Comparison of ENCODE assay signal across 13 cellular contexts in the genomic region with DNA sequence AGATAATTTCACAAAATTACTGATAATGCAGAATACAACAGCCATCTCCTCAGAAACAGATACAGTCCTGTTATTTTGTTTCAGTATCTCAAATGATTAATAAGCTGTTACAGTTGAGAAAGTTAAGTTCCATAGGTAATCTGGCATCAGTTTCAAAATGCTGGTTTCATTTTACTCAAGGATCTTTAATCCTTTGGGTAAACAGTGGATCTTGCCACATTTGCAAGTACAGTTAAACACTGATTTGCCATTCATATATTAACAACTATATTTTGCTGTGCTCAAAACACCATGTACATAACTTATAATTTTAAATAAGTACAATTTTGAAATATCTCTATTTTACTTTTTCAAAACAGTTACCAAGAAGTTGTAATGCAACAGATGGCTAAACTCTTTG.
"Had no signal": no experiment of that assay in that cellular context is flagged by ENCODE, and none has a peak within 500 bp of the region (broad histone marks: within the 10 kb centered on the region; RNA-seq: fewer than 3 reads in every experiment).

No MANE protein-coding gene starts in this region.

- H3K4me3 ChIP-seq: right atrium auricular region, tibial nerve, uterus had no signal

- H3K27me3 ChIP-seq: right atrium auricular region, tibial nerve, uterus had no signal

- DNase-seq: activated CD4-positive, CD25-positive, alpha-beta regulatory T cell treated with anti-CD3 and anti-CD28 coated beads, Interleukin-2, amount 50 U/mL, for 72 hours; activated naive CD4-positive, alpha-beta T cell treated with anti-CD3 and anti-CD28 coated beads, Interleukin-2, amount 10 ng/mL, durations not matched to agents 7 days and 5 days; foreskin fibroblast; hypothalamus; kidney glomerular epithelial cell; nucleus accumbens; posterior cingulate gyrus; stimulated activated CD4-positive, alpha-beta T cell treated with anti-CD3 and anti-CD28 coated beads, Interleukin-4, amount 100 ng/mL, for 24 hours; stimulated activated naive CD4-positive, alpha-beta T cell; T1000; uterus had no signal

- H3K4me1 ChIP-seq: right atrium auricular region, tibial nerve, uterus had no signal

- H3K9me3 ChIP-seq: right atrium auricular region, tibial nerve, uterus had no signal

- H3K36me3 ChIP-seq: right atrium auricular region, uterus had no signal

- H3K27ac ChIP-seq: right atrium auricular region, tibial nerve, uterus had no signal
